ENCODE assay signal across 8 cellular contexts in genomic region chr5:132746592-132747063, GRCh38. TPM values are rescaled to one million over a fixed set of nuclear protein-coding genes. Genes with fewer than 3 reads are reported as not detected.
A peak's percentile ranks its signal among the peaks of the same experiment; 100 is the strongest.
DNase-seq lines count a peak whose midpoint lies in the region; ATAC-seq and TF ChIP-seq lines count a peak whose summit lies in the region.

No MANE protein-coding gene starts in this region.

- H3K27ac ChIP-seq in neural progenitor cell, result no peak overlapping the region

- TF ChIP-seq CTCF in epithelial cell of proximal tubule (conservative IDR thresholded peaks at IDR 0.05; ENCODE audit: low read depth, low read length) (peak; percentile 69), neural progenitor cell (IDR thresholded peaks at IDR 0.05) (peak; percentile 66)

- ATAC-seq in activated CD8-positive, alpha-beta memory T cell treated with anti-CD3 and anti-CD28 coated beads, Interleukin-2, amount 10 ng/mL, durations not matched to agents 7 days and 5 days, result no peak
- ATAC-seq in GM19395 (IDR thresholded peaks at IDR 0.05; ENCODE audit: unreplicated experiment) (no peak), HG03196 (IDR thresholded peaks at IDR 0.05; ENCODE audit: unreplicated experiment) (no peak)

- no peaks in the 10 kb centered on the region for H3K36me3 ChIP-seq in neural progenitor cell

- H3K4me3 ChIP-seq in epithelial cell of proximal tubule (ENCODE audit: low read depth, low read length) (peak overlapping the region; percentile 58), neural progenitor cell (peak overlapping the region; percentile 57)

- H2AFZ ChIP-seq in neural progenitor cell (replicated peaks), result peak overlapping the region; percentile 94

- no peaks in the 10 kb centered on the region for H3K9me3 ChIP-seq in neural progenitor cell (ENCODE audit: low read depth)

- peaks cover 10% of the 10 kb centered on the region for H3K27me3 Mint-ChIP-seq in activated CD8-positive, alpha-beta memory T cell treated with anti-CD3 and anti-CD28 coated beads, Interleukin-2, amount 10 ng/mL, durations not matched to agents 7 days and 5 days
- peaks cover 38% of the 10 kb centered on the region for H3K27me3 Mint-ChIP-seq in T-helper 2 cell treated with Interferon-gamma antibody and Interleukin-4, amounts not matched to agents 5 μg/mL and 100 μg/mL, for 36 hours (ENCODE audit: low read depth)
- H3K27me3 Mint-ChIP-seq in neural progenitor cell (ENCODE audit: insufficient read depth, low read depth), result peaks cover 44% of the 10 kb centered on the region

- H3K4me2 ChIP-seq in neural progenitor cell, result peak overlapping the region; percentile 87

- peaks cover 40% of the 10 kb centered on the region for H3K4me1 Mint-ChIP-seq in activated CD8-positive, alpha-beta memory T cell treated with anti-CD3 and anti-CD28 coated beads, Interleukin-2, amount 10 ng/mL, durations not matched to agents 7 days and 5 days
- peaks cover 19% of the 10 kb centered on the region for H3K4me1 Mint-ChIP-seq in T-helper 2 cell treated with Interferon-gamma antibody and Interleukin-4, amounts not matched to agents 5 μg/mL and 100 μg/mL, for 36 hours (ENCODE audit: low read depth)
- H3K4me1 Mint-ChIP-seq in neural progenitor cell, result peaks cover 2% of the 10 kb centered on the region

- H3K4me1 ChIP-seq in neural progenitor cell, result no peaks in the 10 kb centered on the region

- peaks cover 9% of the 10 kb centered on the region for H3K36me3 Mint-ChIP-seq in activated CD8-positive, alpha-beta memory T cell treated with anti-CD3 and anti-CD28 coated beads, Interleukin-2, amount 10 ng/mL, durations not matched to agents 7 days and 5 days
- H3K36me3 Mint-ChIP-seq in T-helper 2 cell treated with Interferon-gamma antibody and Interleukin-4, amounts not matched to agents 5 μg/mL and 100 μg/mL, for 36 hours (ENCODE audit: low read depth), result peaks cover 12% of the 10 kb centered on the region
- peaks cover 2% of the 10 kb centered on the region for H3K36me3 Mint-ChIP-seq in neural progenitor cell

- peak overlapping the region; percentile 76 for H3K4me3 Mint-ChIP-seq in activated CD8-positive, alpha-beta memory T cell treated with anti-CD3 and anti-CD28 coated beads, Interleukin-2, amount 10 ng/mL, durations not matched to agents 7 days and 5 days
- H3K4me3 Mint-ChIP-seq in T-helper 2 cell treated with Interferon-gamma antibody and Interleukin-4, amounts not matched to agents 5 μg/mL and 100 μg/mL, for 36 hours, result peak overlapping the region; percentile 79
- H3K4me3 Mint-ChIP-seq in neural progenitor cell, result peak overlapping the region; percentile 80

- H3K79me2 ChIP-seq in neural progenitor cell (ENCODE audit: low read depth), result no peaks in the 10 kb centered on the region

- H3F3A ChIP-seq in neural progenitor cell (ENCODE audit: low read depth), result peaks cover 17% of the 10 kb centered on the region

- DNase-seq in activated CD8-positive, alpha-beta memory T cell treated with anti-CD3 and anti-CD28 coated beads, Interleukin-2, amount 10 ng/mL, durations not matched to agents 7 days and 5 days, result peak; percentile 73
- no peak for DNase-seq in activated CD8-positive, alpha-beta memory T cell treated with anti-CD3 and anti-CD28 coated beads, Interleukin-2, amount 50 U/mL, for 48 hours
- DNase-seq in T-helper 2 cell treated with Interferon-gamma antibody and Interleukin-4, amounts not matched to agents 5 μg/mL and 100 μg/mL, for 36 hours (ENCODE audit: low spot score), result no peak
- no peak for DNase-seq in epithelial cell of proximal tubule (ENCODE audit: low read depth)
- peak; percentile 70 for DNase-seq in neural progenitor cell (ENCODE audit: low spot score)
- no peak for DNase-seq in NCI-H2107 (lab: John Stamatoyannopoulos, UW)

- H3K9ac ChIP-seq in neural progenitor cell, result no peak overlapping the region

- H4K20me1 ChIP-seq in neural progenitor cell (ENCODE audit: low read depth), result no peaks in the 10 kb centered on the region

- H3K27ac Mint-ChIP-seq in activated CD8-positive, alpha-beta memory T cell treated with anti-CD3 and anti-CD28 coated beads, Interleukin-2, amount 10 ng/mL, durations not matched to agents 7 days and 5 days, result peak overlapping the region; percentile 70
- peak overlapping the region; percentile 73 for H3K27ac Mint-ChIP-seq in T-helper 2 cell treated with Interferon-gamma antibody and Interleukin-4, amounts not matched to agents 5 μg/mL and 100 μg/mL, for 36 hours
- no peak overlapping the region for H3K27ac Mint-ChIP-seq in neural progenitor cell

- CTCF ChIA-PET in activated CD8-positive, alpha-beta memory T cell treated with anti-CD3 and anti-CD28 coated beads, Interleukin-2, amount 10 ng/mL, durations not matched to agents 7 days and 5 days (lab: Charles Lee), result interaction anchor here (0.9 to 2.8 kb wide), 21 partner anchors 9 to 377 kb away, joined by 3 to 31 read pairs (median 4); partner anchors contain the start of genes IRF1, KIF3A, RAD50 and SLC22A5

- H3K27me3 ChIP-seq in neural progenitor cell, result peaks cover 94% of the 10 kb centered on the region

- no peaks in the 10 kb centered on the region for H3K9me3 Mint-ChIP-seq in activated CD8-positive, alpha-beta memory T cell treated with anti-CD3 and anti-CD28 coated beads, Interleukin-2, amount 10 ng/mL, durations not matched to agents 7 days and 5 days (ENCODE audit: low read depth)
- no peaks in the 10 kb centered on the region for H3K9me3 Mint-ChIP-seq in T-helper 2 cell treated with Interferon-gamma antibody and Interleukin-4, amounts not matched to agents 5 μg/mL and 100 μg/mL, for 36 hours
- peaks cover 6% of the 10 kb centered on the region for H3K9me3 Mint-ChIP-seq in neural progenitor cell

RNA-seq across cellular contexts. Expression of gene CCNI2, which starts 0.6 kb away (rescaled TPM):
- total RNA-seq in activated CD8-positive, alpha-beta memory T cell treated with anti-CD3 and anti-CD28 coated beads, Interleukin-2, amount 10 ng/mL, durations not matched to agents 7 days and 5 days, result 10 to 100 TPM; 16.7 to 52.5 TPM
- 1.1 and 3.8 TPM in 2 replicates for total RNA-seq in epithelial cell of proximal tubule
- 0.22 TPM in 1 of 2 replicates, not detected in the other for total RNA-seq in neural progenitor cell (ENCODE audit: low replicate concordance)

RNA-seq across cellular contexts. Expression of gene KIF3A, which starts 9.3 kb away (rescaled TPM):
- total RNA-seq in activated CD8-positive, alpha-beta memory T cell treated with anti-CD3 and anti-CD28 coated beads, Interleukin-2, amount 10 ng/mL, durations not matched to agents 7 days and 5 days, result 10 to 100 TPM; 18.2 to 38.8 TPM
- 5.4 and 7.6 TPM in 2 replicates for total RNA-seq in epithelial cell of proximal tubule
- total RNA-seq in neural progenitor cell (ENCODE audit: low replicate concordance), result 13.9 and 27.6 TPM in 2 replicates

RNA-seq across cellular contexts. Expression of gene SEPTIN8, which starts 30.4 kb away (rescaled TPM):
- 10 to 100 TPM; 43.7 to 57.3 TPM for total RNA-seq in activated CD8-positive, alpha-beta memory T cell treated with anti-CD3 and anti-CD28 coated beads, Interleukin-2, amount 10 ng/mL, durations not matched to agents 7 days and 5 days
- total RNA-seq in epithelial cell of proximal tubule (38.1 and 51.5 TPM in 2 replicates), neural progenitor cell (ENCODE audit: low replicate concordance) (39.9 and 50.1 TPM in 2 replicates)

Comparison
In these comparisons a context has a peak if more than half of its experiments do, and no peak if none do; other contexts are left out.
1. DNase-seq: peak in activated CD8-positive, alpha-beta memory T cell treated with anti-CD3 and anti-CD28 coated beads, Interleukin-2, amount 10 ng/mL, durations not matched to agents 7 days and 5 days (single experiment) and neural progenitor cell (single experiment); none in activated CD8-positive, alpha-beta memory T cell treated with anti-CD3 and anti-CD28 coated beads, Interleukin-2, amount 50 U/mL, for 48 hours (single experiment), T-helper 2 cell treated with Interferon-gamma antibody and Interleukin-4, amounts not matched to agents 5 μg/mL and 100 μg/mL, for 36 hours (single experiment), epithelial cell of proximal tubule (single experiment) and NCI-H2107 (single experiment).
2. Peak in every context shown above with its lines, with median percentiles within 50 percentile points of each other: H3K4me3 Mint-ChIP-seq.